ENCODE assay signal across 20 cellular contexts in the genomic region with DNA sequence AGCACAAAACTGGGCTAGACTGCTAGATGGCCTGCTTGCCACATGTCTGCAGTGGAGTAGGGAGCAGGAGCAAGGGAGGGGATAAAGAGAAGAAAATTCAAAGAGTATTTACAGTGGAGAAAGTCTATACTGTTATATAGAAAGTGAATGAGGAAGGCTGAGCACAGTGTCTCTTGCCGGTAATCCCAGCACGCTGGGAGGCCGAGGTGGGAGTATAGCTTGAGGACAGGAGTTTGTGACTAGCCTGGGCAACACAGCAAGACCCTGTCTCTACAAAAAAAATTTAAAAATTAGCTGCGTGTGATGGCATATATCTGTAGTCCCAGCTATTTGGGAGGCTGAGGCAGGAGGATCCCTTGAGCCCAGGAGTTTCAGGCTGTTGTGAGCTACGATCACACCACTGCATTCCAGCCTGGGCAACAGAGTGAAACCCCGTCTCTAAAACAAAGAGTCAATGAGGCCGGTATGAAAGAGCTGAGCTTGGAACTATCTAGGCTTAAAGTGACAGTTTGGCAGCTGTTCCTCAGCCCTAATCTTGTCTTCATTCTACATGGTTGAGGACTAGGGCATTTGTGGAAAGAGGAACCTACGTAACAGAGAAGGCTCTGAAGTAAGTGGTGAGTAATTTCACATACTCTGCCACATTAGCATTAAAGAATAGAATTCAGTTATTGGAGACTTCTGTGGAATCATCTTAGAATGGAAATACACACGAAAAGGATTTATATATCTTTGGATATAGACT. TPM values are rescaled to one million over a fixed set of nuclear protein-coding genes. Genes with fewer than 3 reads are reported as not detected.
DNase-seq lines count a peak whose midpoint lies in the region; ATAC-seq, FAIRE-seq and TF ChIP-seq lines count a peak whose summit lies in the region.
"Had no signal": no experiment of that assay in that cellular context is flagged by ENCODE, and none has a peak within 500 bp of the region (broad histone marks: within the 10 kb centered on the region; RNA-seq: fewer than 3 reads in every experiment).

No MANE protein-coding gene starts in this region.

- SMC1A ChIA-PET in GM12878 (lab: Charles Lee; ENCODE audit: uncharacterized antibody, unreplicated experiment) = interaction anchor here (1.3 kb wide), 2 partner anchors 17 to 38 kb away, joined by 3 to 4 read pairs; no protein-coding TSS in a partner anchor

- no peaks in the 10 kb centered on the region for H3K79me2 ChIP-seq in GM12878 (ENCODE audit: control insufficient read depth, insufficient read depth, low read length)

- TF ChIP-seq EP300 in GM12878 (IDR thresholded peaks at IDR 0.05; ENCODE audit: borderline replicate concordance in 1 of 2, control insufficient read depth in 1 of 2, low read depth in 2 of 2, low read length in 2 of 2) = no peak

- POLR2A ChIA-PET in GM12878 (lab: Charles Lee) = no interaction called here

- TF ChIP-seq POLR2A in GM12878 (IDR thresholded peaks at IDR 0.05; ENCODE audit: low read depth, low read length) (no peak), esophagus squamous epithelium (IDR thresholded peaks at IDR 0.05) (no peak)

- H3K27me3 ChIP-seq in GM12878 (replicated peaks in 1 of 2; ENCODE audit: control insufficient read depth in 2 of 2, insufficient read depth in 2 of 2, low read length in 1 of 2) (no peaks in the 10 kb centered on the region), esophagus squamous epithelium (no peaks in the 10 kb centered on the region)
- H3K27me3 ChIP-seq: esophagus muscularis mucosa, neural progenitor cell, SJCRH30, testis had no signal

- H3K4me3 ChIP-seq in GM12878 = no peak overlapping the region
- no peak overlapping the region for H3K4me3 ChIP-seq in esophagus squamous epithelium
- H3K4me3 ChIP-seq: esophagus muscularis mucosa, HAP-1, neural progenitor cell, SJCRH30, testis had no signal

- RAD21 ChIA-PET in GM12878 (lab: Charles Lee; ENCODE audit: unreplicated experiment) = interaction anchor here (1.6 kb wide), 1 partner anchor 253 kb away, joined by 4 read pairs; no protein-coding TSS in a partner anchor

- TF ChIP-seq RAD21 in GM12878 (IDR thresholded peaks at IDR 0.05; ENCODE audit: insufficient read depth, low read depth, low read length) = no peak

- TF ChIP-seq CTCF in GM12878 (IDR thresholded peaks at IDR 0.05 in 2 of 3, conservative IDR thresholded peaks at IDR 0.05 in 1 of 3; ENCODE audit: control insufficient read depth in 2 of 3, extremely low read depth in 1 of 3, insufficient read depth in 1 of 3, low read depth in 3 of 3, low read length in 3 of 3) = no peak
- no peak for TF ChIP-seq CTCF in esophagus squamous epithelium (IDR thresholded peaks at IDR 0.05)

- CTCF ChIA-PET in GM12878 (lab: Yijun Ruan, JAX) = interaction anchor here (1.2 to 1.7 kb wide), 2 partner anchors 12 to 17 kb away, joined by 3 to 8 read pairs; no protein-coding TSS in a partner anchor

- 36% methylated on average over 9 of the region's 9 CpGs for WGBS in GM12878 (ENCODE audit: insufficient coverage, insufficient replicate concordance, low lambda C conversion rate, missing lambda C conversion rate)
- 75 to 77% methylated on average over 8 to 9 of the region's 9 CpGs for whole genome bisulfite sequencing in esophagus squamous epithelium, 2 donors

- no peaks in the 10 kb centered on the region for H3K4me1 ChIP-seq in GM12878 (ENCODE audit: control insufficient read depth, insufficient read depth, low read length)
- H3K4me1 ChIP-seq in esophagus squamous epithelium = no peaks in the 10 kb centered on the region
- H3K4me1 ChIP-seq: esophagus muscularis mucosa, HAP-1, neural progenitor cell, SJCRH30, testis had no signal

- no peaks in the 10 kb centered on the region for H4K20me1 ChIP-seq in GM12878 (ENCODE audit: control insufficient read depth, insufficient read depth)

- H3K9me3 ChIP-seq in GM12878 (replicated peaks; ENCODE audit: control insufficient read depth, insufficient read depth, low read length) = no peaks in the 10 kb centered on the region
- no peaks in the 10 kb centered on the region for H3K9me3 ChIP-seq in esophagus squamous epithelium
- H3K9me3 ChIP-seq: HAP-1, SJCRH30, testis had no signal

- no peak for FAIRE-seq in GM12878 (lab: Jason Lieb, UNC)
- FAIRE-seq: bronchial epithelial cell had no signal

- H3K4me2 ChIP-seq in GM12878 (ENCODE audit: control insufficient read depth, insufficient read depth) = no peak overlapping the region
- H3K4me2 ChIP-seq: neural progenitor cell had no signal

- intact Hi-C loops in GM12878 (cut with micrococcal nuclease; ENCODE audit: unreplicated experiment) (loop anchor here (5.0 kb wide), 1 partner anchor 253 kb away; no protein-coding TSS in a partner anchor), sciatic nerve (cut with DNase I) (no loop called here), esophagus squamous epithelium (cut with DNase I) (no loop called here)

- H3K36me3 ChIP-seq in GM12878 (ENCODE audit: control insufficient read depth in 2 of 2, insufficient read depth in 2 of 2, low read length in 1 of 2) (no peaks in the 10 kb centered on the region), esophagus squamous epithelium (no peaks in the 10 kb centered on the region)
- H3K36me3 ChIP-seq: HAP-1, neural progenitor cell, SJCRH30 had no signal

- no TSS peak for BruUV-seq in GM12878 (replicated peaks; lab: Mats Ljungman, UMichigan)

- H2AFZ ChIP-seq in GM12878 (ENCODE audit: control insufficient read depth, low read depth, low read length) = no peak overlapping the region
- H2AFZ ChIP-seq: neural progenitor cell had no signal

- no peak overlapping the region for H3K27ac ChIP-seq in GM12878 (ENCODE audit: control insufficient read depth, insufficient read depth)
- H3K27ac ChIP-seq in esophagus squamous epithelium = no peak overlapping the region
- H3K27ac ChIP-seq: esophagus muscularis mucosa, neural progenitor cell, SJCRH30, testis had no signal

- peak; percentile 99 for DNase-seq in NOMO-1 treated with DMSO at 0.1 percent for 48 hours (lab: John Stamatoyannopoulos, UW; ENCODE audit: unreplicated experiment)
- no peak for DNase-seq in GM12878 (ENCODE audit: low read depth, low spot score)
- no peak for DNase-seq in sciatic nerve (ENCODE audit: low spot score)
- no peak for DNase-seq in T-helper 2 cell
- DNase-seq in esophagus squamous epithelium (lab: John Stamatoyannopoulos, UW) = no peak
- DNase-seq: activated CD4-positive, alpha-beta T cell treated with anti-CD3 and anti-CD28 coated beads, Interleukin-2, amount 50 U/mL, for 4 hours; activated naive CD8-positive, alpha-beta T cell treated with anti-CD3 and anti-CD28 coated beads, Interleukin-2, amount 10 ng/mL, durations not matched to agents 7 days and 5 days; activated T-cell treated with anti-CD3 and anti-CD28 coated beads, Interleukin-2, amount 50 U/mL, for 48 hours; head of caudate nucleus; NCI-H1048; retina; testis had no signal

- ATAC-seq in GM21360 (IDR thresholded peaks at IDR 0.05; ENCODE audit: unreplicated experiment) (peak; percentile 50), GM12878 (peak; percentile 66), sciatic nerve (peak; percentile 39), HG03025 (IDR thresholded peaks at IDR 0.05; ENCODE audit: low FRiP score, unreplicated experiment) (no peak), HG03565 (IDR thresholded peaks at IDR 0.05; ENCODE audit: unreplicated experiment) (no peak)

- H3K9ac ChIP-seq in GM12878 (ENCODE audit: control insufficient read depth, insufficient read depth, low read length) = no peak overlapping the region
- H3K9ac ChIP-seq: neural progenitor cell had no signal

- in situ Hi-C loops in GM12878 (cut with MboI) = no loop called here

TF ChIP-seq in GM12878, 131 proteins besides CTCF, POLR2A, EP300 and RAD21:
- 0 out of 2 replicates have a peak, but pooled peaks have one; percentile 5 for TF ChIP-seq JUNB (IDR thresholded peaks at IDR 0.05)
- TF ChIP-seq EED (IDR thresholded peaks at IDR 0.05; ENCODE audit: low read depth) = no peak
- no peak for TF ChIP-seq FOXM1 (IDR thresholded peaks at IDR 0.05; ENCODE audit: low read depth, low read length)

RNA-seq across cellular contexts. Expression of a gene that starts 41.9 kb away (rescaled TPM):
- 30.7 and 32.0 TPM in 2 replicates for total RNA-seq in GM12878 (2013; cell fraction: nucleolus; rRNA removed)
- total RNA-seq in GM12878 (2014; rRNA removed) (146 and 163 TPM in 2 replicates), GM12878 (2014; rRNA removed; fragmentation: Illumina TruSeq; extraction: Trizol) (197 and 209 TPM in 2 replicates), GM12878 (2021) (113 and 117 TPM in 2 replicates), sciatic nerve (208 TPM), esophagus squamous epithelium (10 to 100 TPM in 2 of 4 donors, 1 to 10 TPM in 2; 1.2 to 85.5 (median 11.0) TPM)
- not detected for polyA plus RNA-seq in GM12878 (2011; ENCODE audit: low read depth)
- polyA plus RNA-seq in GM12878 (2011; rRNA removed) (0.20 and 0.26 TPM in 2 replicates), GM12878 (2014; fragmentation: Illumina TruSeq; extraction: Trizol) (194 and 246 TPM in 2 replicates), GM12878 (2014; fragmentation: Nextera tagmentation; extraction: Ambion mirVana) (100 to 1,000 TPM; 160 to 283 TPM), GM12878 (2014; rRNA removed) (94.1 and 115 TPM in 2 replicates), GM12878 (2016; fragmentation: Nextera tagmentation; extraction: Ambion mirVana) (100 to 1,000 TPM; 184 to 196 TPM)
- polyA plus RNA-seq in GM12878 (2011; cell fraction: cytosol; rRNA removed) = 0.07 and 0.19 TPM in 2 replicates
- polyA plus RNA-seq in GM12878 (2011; cell fraction: nucleus; rRNA removed) = 0.06 and 0.31 TPM in 2 replicates
- polyA plus RNA-seq in GM12878 (2012) = 0.08 and 0.14 TPM in 2 replicates
- not detected in 2 replicates for polyA minus RNA-seq in GM12878 (2011; rRNA and poly(A)+ RNA removed)
- polyA minus RNA-seq in GM12878 (2011; cell fraction: cytosol; rRNA and poly(A)+ RNA removed) = not detected in 2 replicates
- not detected in 2 replicates for polyA minus RNA-seq in GM12878 (2011; cell fraction: nucleus; rRNA and poly(A)+ RNA removed)

Comparison
In these comparisons a context has a peak if more than half of its experiments do, and no peak if none do; other contexts are left out.
1. ATAC-seq: peak in GM21360 (single experiment), GM12878 (single experiment) and sciatic nerve (single experiment); none in HG03025 (single experiment) and HG03565 (single experiment).